In the genomic region with DNA sequence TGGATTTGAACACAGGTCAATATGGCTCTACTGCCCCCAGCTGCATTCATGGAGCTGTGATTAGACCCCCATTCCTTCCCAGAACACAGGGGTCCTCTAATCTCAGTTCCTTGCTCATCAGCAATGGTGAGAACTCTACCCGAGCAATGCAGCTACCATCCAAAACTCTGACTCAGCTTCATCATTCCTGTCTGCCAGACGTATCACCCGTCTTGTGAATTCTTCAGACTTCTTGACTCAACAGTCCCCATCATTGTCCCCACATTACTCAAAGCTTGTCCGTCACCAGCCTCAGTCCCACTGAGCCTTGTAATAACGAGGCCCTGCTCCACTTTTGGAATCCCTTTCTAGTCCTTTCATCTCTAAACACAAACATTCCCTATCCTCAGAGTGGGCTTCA, we compare ENCODE assay signal across 27 cellular contexts. TPM values are rescaled to one million over a fixed set of nuclear protein-coding genes. Genes with fewer than 3 reads are reported as not detected.
DNase-seq lines count a peak whose midpoint lies in the region; ATAC-seq lines count a peak whose summit lies in the region.
"Had no signal": no experiment of that assay in that cellular context is flagged by ENCODE, and none has a peak within 500 bp of the region (broad histone marks: within the 10 kb centered on the region; RNA-seq: fewer than 3 reads in every experiment).

No MANE protein-coding gene starts in this region.

- H3K79me2 ChIP-seq in GM23248 (ENCODE audit: insufficient read depth) = no peaks in the 10 kb centered on the region

- no peak overlapping the region for H3K27ac ChIP-seq in GM23248
- H3K27ac ChIP-seq: BLaER1, HL-60, Peyer's patch, thyroid gland had no signal

- in situ Hi-C loops in GM23248 (cut with MboI) = no loop called here

- peaks cover 28% of the 10 kb centered on the region; the same call in 1 of the 2 replicates for H3F3A ChIP-seq in GM23248 (ENCODE audit: insufficient read depth)

- peaks cover 26% of the 10 kb centered on the region for H3K4me1 Mint-ChIP-seq in activated T-helper 17 cell treated with anti-CD3 and anti-CD28 coated beads, Interleukin-2, amount 50 U/mL, for 72 hours
- H3K4me1 Mint-ChIP-seq: activated naive CD4-positive, alpha-beta T cell treated with anti-CD3 and anti-CD28 coated beads, Interleukin-2, amount 50 U/mL, for 24 hours; naive thymus-derived CD8-positive, alpha-beta T cell had no signal

- H2AFZ ChIP-seq in GM23248 = peak overlapping the region; percentile 12; the same call in 1 of the 2 replicates
- H2AFZ ChIP-seq: GM23338 had no signal

- 11 to 13% methylated on average over 5 of the region's 5 CpGs for WGBS in GM23248 (ENCODE audit: low coverage in 1 of 2, low lambda C conversion rate in 2 of 2, missing lambda C conversion rate in 2 of 2), 2 experiments

- peaks cover 3% of the 10 kb centered on the region for H3K27me3 Mint-ChIP-seq in activated T-helper 17 cell treated with anti-CD3 and anti-CD28 coated beads, Interleukin-2, amount 50 U/mL, for 72 hours
- H3K27me3 Mint-ChIP-seq: central memory CD8-positive, alpha-beta T cell; IgD-negative memory B cell had no signal

- no peaks in the 10 kb centered on the region for H3K9me2 ChIP-seq in GM23248 (ENCODE audit: insufficient read depth)

- H3K27ac Mint-ChIP-seq in activated T-helper 17 cell treated with anti-CD3 and anti-CD28 coated beads, Interleukin-2, amount 50 U/mL, for 72 hours = peak overlapping the region; percentile 53
- H3K27ac Mint-ChIP-seq: activated CD4-positive, alpha-beta memory T cell treated with anti-CD3 and anti-CD28 coated beads, Interleukin-2, amount 10 ng/mL, durations not matched to agents 7 days and 5 days; activated naive CD4-positive, alpha-beta T cell treated with anti-CD3 and anti-CD28 coated beads, Interleukin-2, amount 50 U/mL, for 24 hours; activated T-helper 2 cell treated with anti-CD3 and anti-CD28 coated beads, Interferon-gamma antibody, Interleukin-2, Interleukin-4, amounts not matched to agents 10 μg/mL and 5 μg/mL and 100 μg/mL, durations not matched to agents 14 hours and 24 hours and 36 hours; GM23338; IgD-negative memory B cell; stimulated activated naive CD8-positive, alpha-beta T cell treated with anti-CD3 and anti-CD28 coated beads, Interleukin-15, amount 100 ng/mL, for 72 hours; T-cell had no signal

- no peaks in the 10 kb centered on the region for H3K36me3 ChIP-seq in GM23248 (ENCODE audit: low read depth)
- H3K36me3 ChIP-seq: BLaER1, Peyer's patch, thyroid gland had no signal

- H3K9me3 Mint-ChIP-seq in activated T-helper 17 cell treated with anti-CD3 and anti-CD28 coated beads, Interleukin-2, amount 50 U/mL, for 72 hours = peaks cover 3% of the 10 kb centered on the region
- H3K9me3 Mint-ChIP-seq: activated CD4-positive, alpha-beta memory T cell treated with anti-CD3 and anti-CD28 coated beads, Interleukin-2, amount 10 ng/mL, durations not matched to agents 7 days and 5 days; activated naive CD4-positive, alpha-beta T cell treated with anti-CD3 and anti-CD28 coated beads, Interleukin-2, amount 50 U/mL, for 24 hours; activated T-helper 2 cell treated with anti-CD3 and anti-CD28 coated beads, Interferon-gamma antibody, Interleukin-2, Interleukin-4, amounts not matched to agents 10 μg/mL and 5 μg/mL and 100 μg/mL, durations not matched to agents 14 hours and 24 hours and 36 hours; central memory CD8-positive, alpha-beta T cell; GM23338; naive thymus-derived CD8-positive, alpha-beta T cell; stimulated activated naive CD8-positive, alpha-beta T cell treated with anti-CD3 and anti-CD28 coated beads, Interleukin-15, amount 100 ng/mL, for 72 hours; T-cell had no signal

- no peak overlapping the region for H3K9ac ChIP-seq in GM23248
- H3K9ac ChIP-seq: BLaER1 had no signal

- H3K9me3 ChIP-seq in GM23248 (ENCODE audit: low read depth) = no peaks in the 10 kb centered on the region
- H3K9me3 ChIP-seq: BLaER1, Peyer's patch, thyroid gland had no signal

- DNase-seq in AG08395 (ENCODE audit: low spot score) = peak; percentile 47
- DNase-seq in GM23248 = peak; percentile 77
- peak; percentile 57 for DNase-seq in kidney tubule cell (ENCODE audit: low spot score)
- DNase-seq in effector CD8-positive, alpha-beta T cell (lab: John Stamatoyannopoulos, UW) = no peak
- DNase-seq in stimulated activated CD4-positive, alpha-beta T cell treated with anti-CD3 and anti-CD28 coated beads, Interleukin-12 subunit alpha, Interleukin-12 subunit beta, amount 100 ng/mL, for 4 hours = no peak
- DNase-seq in central memory CD4-positive, alpha-beta T cell = no peak
- DNase-seq: activated CD4-positive, alpha-beta memory T cell treated with anti-CD3 and anti-CD28 coated beads, Interleukin-2, amount 10 ng/mL, durations not matched to agents 7 days and 5 days; activated CD4-positive, CD25-positive, alpha-beta regulatory T cell treated with anti-CD3 and anti-CD28 coated beads, Interleukin-2, amount 50 U/mL, for 72 hours; activated CD8-positive, alpha-beta memory T cell treated with anti-CD3 and anti-CD28 coated beads, Interleukin-2, amount 50 U/mL, for 48 hours; DMS79; naive thymus-derived CD8-positive, alpha-beta T cell; NCI-H1105 treated with DMSO at 0.1 percent for 48 hours; NCI-H2029; NCI-H526; Peyer's patch; stimulated activated naive CD8-positive, alpha-beta T cell treated with anti-CD3 and anti-CD28 coated beads, Interleukin-15, amount 100 ng/mL, for 72 hours; T-cell; thyroid gland had no signal

- peaks cover 43% of the 10 kb centered on the region for H3K4me1 ChIP-seq in GM23248 (ENCODE audit: insufficient read depth)
- H3K4me1 ChIP-seq: BLaER1, Peyer's patch, thyroid gland had no signal

- no peak for ATAC-seq in activated T-helper 17 cell treated with anti-CD3 and anti-CD28 coated beads, Interleukin-2, amount 50 U/mL, for 72 hours (replicated peaks)
- no peak for ATAC-seq in HG02763 (IDR thresholded peaks at IDR 0.05; ENCODE audit: unreplicated experiment)
- ATAC-seq: GM23338; stimulated activated naive CD8-positive, alpha-beta T cell treated with anti-CD3 and anti-CD28 coated beads, Interleukin-15, amount 100 ng/mL, for 72 hours; T-cell had no signal

- peaks cover 8% of the 10 kb centered on the region for H3K36me3 Mint-ChIP-seq in activated T-helper 17 cell treated with anti-CD3 and anti-CD28 coated beads, Interleukin-2, amount 50 U/mL, for 72 hours (ENCODE audit: low read depth)
- H3K36me3 Mint-ChIP-seq: activated naive CD4-positive, alpha-beta T cell treated with anti-CD3 and anti-CD28 coated beads, Interleukin-2, amount 50 U/mL, for 24 hours; IgD-negative memory B cell; naive thymus-derived CD8-positive, alpha-beta T cell; T-cell had no signal

- no peaks in the 10 kb centered on the region for H3K27me3 ChIP-seq in GM23248 (replicated peaks; ENCODE audit: insufficient read depth)
- H3K27me3 ChIP-seq: BLaER1, Peyer's patch, thyroid gland had no signal

- H3K4me2 ChIP-seq in GM23248 (ENCODE audit: unreplicated experiment) = no peak overlapping the region
- H3K4me2 ChIP-seq: BLaER1, GM23338 had no signal

- H3K4me3 Mint-ChIP-seq in activated T-helper 17 cell treated with anti-CD3 and anti-CD28 coated beads, Interleukin-2, amount 50 U/mL, for 72 hours = no peak overlapping the region
- H3K4me3 Mint-ChIP-seq: activated CD4-positive, alpha-beta memory T cell treated with anti-CD3 and anti-CD28 coated beads, Interleukin-2, amount 10 ng/mL, durations not matched to agents 7 days and 5 days; activated naive CD4-positive, alpha-beta T cell treated with anti-CD3 and anti-CD28 coated beads, Interleukin-2, amount 50 U/mL, for 24 hours; central memory CD8-positive, alpha-beta T cell; GM23338; IgD-negative memory B cell; naive thymus-derived CD8-positive, alpha-beta T cell; stimulated activated naive CD8-positive, alpha-beta T cell treated with anti-CD3 and anti-CD28 coated beads, Interleukin-15, amount 100 ng/mL, for 72 hours; T-cell had no signal

- H4K20me1 ChIP-seq in GM23248 (ENCODE audit: insufficient read depth) = no peaks in the 10 kb centered on the region
- H4K20me1 ChIP-seq: BLaER1 had no signal

- H3K4me3 ChIP-seq in GM23248 = no peak overlapping the region
- H3K4me3 ChIP-seq: BLaER1, GM23338, Peyer's patch, thyroid gland had no signal

RNA-seq across cellular contexts. Expression of a gene that starts 36.3 kb away (rescaled TPM):
- 9.0 and 16.9 TPM in 2 replicates for total RNA-seq in GM23248 (2014; rRNA removed; shearing (Covaris generic))
- polyA plus RNA-seq in GM23248 (2016; fragmentation: Nextera tagmentation; extraction: Ambion mirVana) = 17.0 and 17.4 TPM in 2 replicates
- total RNA-seq in activated T-helper 17 cell treated with anti-CD3 and anti-CD28 coated beads, Interleukin-2, amount 50 U/mL, for 72 hours = 10 to 100 TPM; 20.1 to 26.4 TPM

RNA-seq across cellular contexts. Expression of a gene that starts 48.4 kb away (rescaled TPM):
- total RNA-seq in GM23248 (2014; rRNA removed; shearing (Covaris generic)) = 1.4 and 1.8 TPM in 2 replicates
- 0.56 and 1.0 TPM in 2 replicates for polyA plus RNA-seq in GM23248 (2016; fragmentation: Nextera tagmentation; extraction: Ambion mirVana)
- 10 to 100 TPM in 1 of 2 donors, 1 to 10 TPM in 1; 4.8 to 42.0 TPM for total RNA-seq in activated T-helper 17 cell treated with anti-CD3 and anti-CD28 coated beads, Interleukin-2, amount 50 U/mL, for 72 hours

Comparison
In these comparisons a context has a peak if more than half of its experiments do, and no peak if none do; other contexts are left out.
1. DNase-seq: peak in AG08395 (single experiment), GM23248 (single experiment) and kidney tubule cell (single experiment); none in effector CD8-positive, alpha-beta T cell (single experiment), stimulated activated CD4-positive, alpha-beta T cell treated with anti-CD3 and anti-CD28 coated beads, Interleukin-12 subunit alpha, Interleukin-12 subunit beta, amount 100 ng/mL, for 4 hours (single experiment) and central memory CD4-positive, alpha-beta T cell (single experiment).